ENCODE assay signal across 9 cellular contexts in genomic region chr16:66476328-66477027, GRCh38. TPM values are rescaled to one million over a fixed set of nuclear protein-coding genes. Genes with fewer than 3 reads are reported as not detected.
DNase-seq lines count a peak whose midpoint lies in the region; ATAC-seq, FAIRE-seq and TF ChIP-seq lines count a peak whose summit lies in the region.
"Had no signal": no experiment of that assay in that cellular context is flagged by ENCODE, and none has a peak within 500 bp of the region (broad histone marks: within the 10 kb centered on the region; RNA-seq: fewer than 3 reads in every experiment).

No MANE protein-coding gene starts in this region.

- no TSS peak for BruUV-seq in GM12878 (replicated peaks; lab: Mats Ljungman, UMichigan)

- H3K4me1 ChIP-seq in HAP-1 (no peaks in the 10 kb centered on the region), GM12878 (ENCODE audit: control insufficient read depth, insufficient read depth, low read length) (no peaks in the 10 kb centered on the region)

- POLR2A ChIA-PET in GM12878 (lab: Charles Lee), result interaction anchor here (1.1 to 1.2 kb wide), 2 partner anchors 43 to 46 kb away, joined by 3 to 5 read pairs; no protein-coding TSS in a partner anchor

- H3K9ac ChIP-seq in GM12878 (ENCODE audit: control insufficient read depth, insufficient read depth, low read length), result no peak overlapping the region

- H3K36me3 ChIP-seq in HAP-1 (replicated peaks) (no peaks in the 10 kb centered on the region), GM12878 (ENCODE audit: control insufficient read depth in 2 of 2, insufficient read depth in 2 of 2, low read length in 1 of 2) (no peaks in the 10 kb centered on the region)

- H2AFZ ChIP-seq in GM12878 (ENCODE audit: control insufficient read depth, low read depth, low read length), result no peak overlapping the region

- ATAC-seq in GM12878 (peak; percentile 66), HG03095 (IDR thresholded peaks at IDR 0.05; ENCODE audit: unreplicated experiment) (no peak), GM21423 (IDR thresholded peaks at IDR 0.05; ENCODE audit: unreplicated experiment) (no peak)
- ATAC-seq: stimulated activated memory B cell treated with anti-CD40 and anti-IgM and Interleukin-4, amounts not matched to agents 10 μg/mL and 1 μg/mL and 100 μg/mL, for 72 hours had no signal

- RAD21 ChIA-PET in GM12878 (lab: Charles Lee; ENCODE audit: unreplicated experiment), result interaction anchor here (0.8 to 2.8 kb wide), 10 partner anchors 14 to 113 kb away, joined by 3 to 25 read pairs (median 4); partner anchors contain the start of gene CKLF

- no peak for TF ChIP-seq POLR2A in GM12878 (IDR thresholded peaks at IDR 0.05; ENCODE audit: low read depth, low read length)

- WGBS in GM12878 (ENCODE audit: insufficient coverage, insufficient replicate concordance, low lambda C conversion rate, missing lambda C conversion rate), result 35% methylated on average over 8 of the region's 8 CpGs

- H3K9me3 ChIP-seq in HAP-1 (no peaks in the 10 kb centered on the region), GM12878 (replicated peaks; ENCODE audit: control insufficient read depth, insufficient read depth, low read length) (no peaks in the 10 kb centered on the region)

- no peak for TF ChIP-seq EP300 in GM12878 (IDR thresholded peaks at IDR 0.05; ENCODE audit: borderline replicate concordance in 1 of 2, control insufficient read depth in 1 of 2, low read depth in 2 of 2, low read length in 2 of 2)

- intact Hi-C loops in GM12878 (cut with micrococcal nuclease; ENCODE audit: unreplicated experiment), result no loop called here

- in situ Hi-C loops in HAP-1 (cut with MboI; ENCODE audit: low sequenced_read_pairs), result loop anchor here (5.0 kb wide), 1 partner anchor 64 kb away; no protein-coding TSS in a partner anchor
- in situ Hi-C loops in GM12878 (cut with MboI), result loop anchor here (5.0 kb wide), 1 partner anchor 69 kb away; no protein-coding TSS in a partner anchor

- FAIRE-seq in GM12878 (lab: Jason Lieb, UNC), result no peak

- H3K4me2 ChIP-seq in GM12878 (ENCODE audit: control insufficient read depth, insufficient read depth), result no peak overlapping the region

- H4K20me1 ChIP-seq in GM12878 (ENCODE audit: control insufficient read depth, insufficient read depth), result no peaks in the 10 kb centered on the region

- H3K27me3 ChIP-seq in HAP-1 (ENCODE audit: low read depth), result peaks cover 13% of the 10 kb centered on the region
- H3K27me3 ChIP-seq in GM12878 (replicated peaks in 1 of 2; ENCODE audit: control insufficient read depth in 2 of 2, insufficient read depth in 2 of 2, low read length in 1 of 2), result peaks cover 0 to 3% of the 10 kb centered on the region in 2 experiments; a peak in 1 of 4 replicates

- no peak for TF ChIP-seq CTCF in GM12878 (IDR thresholded peaks at IDR 0.05 in 2 of 3, conservative IDR thresholded peaks at IDR 0.05 in 1 of 3; ENCODE audit: control insufficient read depth in 2 of 3, extremely low read depth in 1 of 3, insufficient read depth in 1 of 3, low read depth in 3 of 3, low read length in 3 of 3)
- no peak for TF ChIP-seq CTCF in GM10266 (IDR thresholded peaks at IDR 0.05; ENCODE audit: control insufficient read depth, insufficient read depth, low read depth, missing control alignments)

- no peak overlapping the region for H3K27ac ChIP-seq in GM12878 (ENCODE audit: control insufficient read depth, insufficient read depth)

- SMC1A ChIA-PET in GM12878 (lab: Charles Lee; ENCODE audit: uncharacterized antibody, unreplicated experiment), result interaction anchor here (0.9 to 5.9 kb wide), 10 partner anchors 8 to 275 kb away, joined by 3 to 36 read pairs (median 5); partner anchors contain the start of gene DYNC1LI2

- no peaks in the 10 kb centered on the region for H3K79me2 ChIP-seq in GM12878 (ENCODE audit: control insufficient read depth, insufficient read depth, low read length)

- DNase-seq in HAP-1 (ENCODE audit: low spot score in 2 of 2) (peak; percentile 9 to 77), SW480 (ENCODE audit: low spot score) (peak; percentile 28), GM12878 (ENCODE audit: low read depth, low spot score) (no peak), NCI-H187 (lab: John Stamatoyannopoulos, UW) (no peak), GM10266 (ENCODE audit: extremely low spot score) (no peak)
- peak; percentile 19 for DNase-seq in stimulated activated CD4-positive, alpha-beta T cell treated with anti-CD3 and anti-CD28 coated beads, Interleukin-2, amount 100 ng/mL, for 4 hours (ENCODE audit: low read depth)

- H3K4me3 ChIP-seq in HAP-1 (no peak overlapping the region), GM12878 (no peak overlapping the region)

- no peak for TF ChIP-seq RAD21 in GM12878 (IDR thresholded peaks at IDR 0.05; ENCODE audit: insufficient read depth, low read depth, low read length)

- CTCF ChIA-PET in GM12878 (lab: Yijun Ruan, JAX), result interaction anchor here (0.6 to 6.4 kb wide), 21 partner anchors 8 to 392 kb away, joined by 3 to 61 read pairs (median 4); no protein-coding TSS in a partner anchor

TF ChIP-seq in GM12878, 131 proteins besides CTCF, POLR2A, EP300 and RAD21 (continues in another document):
- TF ChIP-seq WRNIP1 (IDR thresholded peaks at IDR 0.05; ENCODE audit: borderline replicate concordance, low read depth, low read length) (no peak), ZSCAN29 (IDR thresholded peaks at IDR 0.05) (no peak), BACH1 (IDR thresholded peaks at IDR 0.05; ENCODE audit: borderline replicate concordance) (no peak), PAX5 (IDR thresholded peaks at IDR 0.05; ENCODE audit: borderline replicate concordance, low read depth, low read length) (no peak), ATF2 (IDR thresholded peaks at IDR 0.05; ENCODE audit: low read length) (no peak), HDAC2 (IDR thresholded peaks at IDR 0.05) (no peak), ZNF24 (IDR thresholded peaks at IDR 0.05) (no peak), EGR1 (IDR thresholded peaks at IDR 0.05; ENCODE audit: borderline replicate concordance in 1 of 2, low read depth in 2 of 2, low read length in 2 of 2) (no peak), CREM (IDR thresholded peaks at IDR 0.05; ENCODE audit: low read depth) (no peak), ZNF384 (IDR thresholded peaks at IDR 0.05; ENCODE audit: borderline replicate concordance, low read depth, low read length) (no peak)
- TF ChIP-seq, protein P1, sequence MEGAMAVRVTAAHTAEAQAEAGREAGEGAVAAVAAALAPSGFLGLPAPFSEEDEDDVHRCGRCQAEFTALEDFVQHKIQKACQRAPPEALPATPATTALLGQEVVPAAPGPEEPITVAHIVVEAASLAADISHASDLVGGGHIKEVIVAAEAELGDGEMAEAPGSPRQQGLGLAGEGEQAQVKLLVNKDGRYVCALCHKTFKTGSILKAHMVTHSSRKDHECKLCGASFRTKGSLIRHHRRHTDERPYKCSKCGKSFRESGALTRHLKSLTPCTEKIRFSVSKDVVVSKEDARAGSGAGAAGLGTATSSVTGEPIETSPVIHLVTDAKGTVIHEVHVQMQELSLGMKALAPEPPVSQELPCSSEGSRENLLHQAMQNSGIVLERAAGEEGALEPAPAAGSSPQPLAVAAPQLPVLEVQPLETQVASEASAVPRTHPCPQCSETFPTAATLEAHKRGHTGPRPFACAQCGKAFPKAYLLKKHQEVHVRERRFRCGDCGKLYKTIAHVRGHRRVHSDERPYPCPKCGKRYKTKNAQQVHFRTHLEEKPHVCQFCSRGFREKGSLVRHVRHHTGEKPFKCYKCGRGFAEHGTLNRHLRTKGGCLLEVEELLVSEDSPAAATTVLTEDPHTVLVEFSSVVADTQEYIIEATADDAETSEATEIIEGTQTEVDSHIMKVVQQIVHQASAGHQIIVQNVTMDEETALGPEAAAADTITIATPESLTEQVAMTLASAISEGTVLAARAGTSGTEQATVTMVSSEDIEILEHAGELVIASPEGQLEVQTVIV (IDR thresholded peaks at IDR 0.05; ENCODE audit: borderline replicate concordance, partially characterized antibody), result no peak
- TF ChIP-seq, protein P2, sequence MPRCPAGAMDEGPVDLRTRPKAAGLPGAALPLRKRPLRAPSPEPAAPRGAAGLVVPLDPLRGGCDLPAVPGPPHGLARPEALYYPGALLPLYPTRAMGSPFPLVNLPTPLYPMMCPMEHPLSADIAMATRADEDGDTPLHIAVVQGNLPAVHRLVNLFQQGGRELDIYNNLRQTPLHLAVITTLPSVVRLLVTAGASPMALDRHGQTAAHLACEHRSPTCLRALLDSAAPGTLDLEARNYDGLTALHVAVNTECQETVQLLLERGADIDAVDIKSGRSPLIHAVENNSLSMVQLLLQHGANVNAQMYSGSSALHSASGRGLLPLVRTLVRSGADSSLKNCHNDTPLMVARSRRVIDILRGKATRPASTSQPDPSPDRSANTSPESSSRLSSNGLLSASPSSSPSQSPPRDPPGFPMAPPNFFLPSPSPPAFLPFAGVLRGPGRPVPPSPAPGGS (IDR thresholded peaks at IDR 0.05; ENCODE audit: borderline replicate concordance, insufficient read depth, low read depth, low read length, poor library complexity, severe bottlenecking), result no peak

RNA-seq across cellular contexts. Expression of gene BEAN1, which starts 49.4 kb away (rescaled TPM):
- total RNA-seq in GM12878 (2013; cell fraction: nucleolus; rRNA removed), result not detected in 2 replicates
- total RNA-seq in GM12878 (2014; rRNA removed) (not detected in 2 replicates), GM12878 (2014; rRNA removed; fragmentation: Illumina TruSeq; extraction: Trizol) (not detected in 2 replicates), GM12878 (2021) (not detected in 2 replicates)
- not detected for polyA plus RNA-seq in GM12878 (2011; ENCODE audit: low read depth)
- polyA plus RNA-seq in GM12878 (2011; rRNA removed) (not detected in 2 replicates), GM12878 (2014; fragmentation: Illumina TruSeq; extraction: Trizol) (not detected in 2 replicates), GM12878 (2014; fragmentation: Nextera tagmentation; extraction: Ambion mirVana) (not detected), GM12878 (2014; rRNA removed) (not detected in 2 replicates), GM12878 (2016; fragmentation: Nextera tagmentation; extraction: Ambion mirVana) (not detected)
- polyA plus RNA-seq in GM12878 (2011; cell fraction: cytosol; rRNA removed), result not detected in 2 replicates
- not detected in 2 replicates for polyA plus RNA-seq in GM12878 (2011; cell fraction: nucleus; rRNA removed)
- polyA plus RNA-seq in GM12878 (2012), result 0.12 TPM in 1 of 2 replicates, not detected in the other
- polyA minus RNA-seq in GM12878 (2011; rRNA and poly(A)+ RNA removed), result not detected in 2 replicates
- not detected in 2 replicates for polyA minus RNA-seq in GM12878 (2011; cell fraction: cytosol; rRNA and poly(A)+ RNA removed)
- not detected in 2 replicates for polyA minus RNA-seq in GM12878 (2011; cell fraction: nucleus; rRNA and poly(A)+ RNA removed)

Comparison
In these comparisons a context has a peak if more than half of its experiments do, and no peak if none do; other contexts are left out.
1. DNase-seq: peak in HAP-1 (2 of 2), SW480 (single experiment) and stimulated activated CD4-positive, alpha-beta T cell treated with anti-CD3 and anti-CD28 coated beads, Interleukin-2, amount 100 ng/mL, for 4 hours (single experiment); none in GM12878 (single experiment), NCI-H187 (0 of 2) and GM10266 (single experiment).